ENCODE assay signal across 8 cellular contexts in genomic region chr19:45040059-45040767, GRCh38. TPM values are rescaled to one million over a fixed set of nuclear protein-coding genes. Genes with fewer than 3 reads are reported as not detected.
DNase-seq lines count a peak whose midpoint lies in the region; ATAC-seq and TF ChIP-seq lines count a peak whose summit lies in the region.

No MANE protein-coding gene starts in this region.

- peak overlapping the region; percentile 94 for H3K4me3 Mint-ChIP-seq in activated naive CD8-positive, alpha-beta T cell treated with anti-CD3 and anti-CD28 coated beads for 36 hours

- 73 to 82% methylated on average over 19 of the region's 19 CpGs for WGBS in heart right ventricle, 2 donors

- H3K27ac ChIP-seq in heart right ventricle (peak overlapping the region in 4 of 10 donors; percentile 93 to 99 (median 98)), lower lobe of right lung (peak overlapping the region; percentile 98), upper lobe of right lung (peak overlapping the region; percentile 98)

- TF ChIP-seq CTCF in heart right ventricle (IDR thresholded peaks at IDR 0.05) (no peak), lower lobe of right lung (IDR thresholded peaks at IDR 0.05) (no peak), upper lobe of right lung (IDR thresholded peaks at IDR 0.05) (no peak)

- no peaks in the 10 kb centered on the region for H3K27me3 Mint-ChIP-seq in activated naive CD8-positive, alpha-beta T cell treated with anti-CD3 and anti-CD28 coated beads for 36 hours

- H3K4me1 ChIP-seq in heart right ventricle: peaks cover 8 to 56% (median 37%) of the 10 kb centered on the region in 9 donors
- H3K4me1 ChIP-seq in lower lobe of right lung: peaks cover 45% of the 10 kb centered on the region
- H3K4me1 ChIP-seq in upper lobe of right lung: peaks cover 24% of the 10 kb centered on the region

- peaks cover 0 to 5% (median 0%) of the 10 kb centered on the region in 11 donors for H3K9me3 ChIP-seq in heart right ventricle
- no peaks in the 10 kb centered on the region for H3K9me3 ChIP-seq in lower lobe of right lung
- H3K9me3 ChIP-seq in upper lobe of right lung: no peaks in the 10 kb centered on the region

- no peaks in the 10 kb centered on the region for H3K9me3 Mint-ChIP-seq in activated naive CD8-positive, alpha-beta T cell treated with anti-CD3 and anti-CD28 coated beads for 36 hours

- DNase-seq in heart right ventricle (no peak), Right ventricle myocardium superior (no peak), lower lobe of right lung (no peak), upper lobe of right lung (no peak), cerebellar cortex (ENCODE audit: low spot score) (no peak), D341Med (ENCODE audit: low spot score) (no peak)
- DNase-seq in activated naive CD8-positive, alpha-beta T cell treated with anti-CD3 and anti-CD28 coated beads for 36 hours: no peak

- peaks cover 28% of the 10 kb centered on the region for H3K4me1 Mint-ChIP-seq in activated naive CD8-positive, alpha-beta T cell treated with anti-CD3 and anti-CD28 coated beads for 36 hours

- H3K4me3 ChIP-seq in heart right ventricle (peak overlapping the region in 9 of 10 donors; percentile 64 to 98 (median 89)), lower lobe of right lung (peak overlapping the region; percentile 98), upper lobe of right lung (peak overlapping the region; percentile 95)

- no peak for ATAC-seq in heart right ventricle
- no peak for ATAC-seq in Right ventricle myocardium superior (ENCODE audit: poor library complexity)
- ATAC-seq in lower lobe of right lung: peak; percentile 5 to 51
- peak; percentile 59 for ATAC-seq in upper lobe of right lung
- ATAC-seq in HG02840 (IDR thresholded peaks at IDR 0.05; ENCODE audit: low FRiP score, unreplicated experiment): no peak

- peak overlapping the region; percentile 40 for H3K27ac Mint-ChIP-seq in activated naive CD8-positive, alpha-beta T cell treated with anti-CD3 and anti-CD28 coated beads for 36 hours

- intact Hi-C loops in heart right ventricle (cut with DNase I) (no loop called here), Right ventricle myocardium superior (cut with DNase I) (no loop called here), lower lobe of right lung (cut with DNase I) (no loop called here), upper lobe of right lung (cut with DNase I) (no loop called here)

- no peaks in the 10 kb centered on the region for H3K27me3 ChIP-seq in heart right ventricle
- H3K27me3 ChIP-seq in lower lobe of right lung (ENCODE audit: low read depth): no peaks in the 10 kb centered on the region
- no peaks in the 10 kb centered on the region for H3K27me3 ChIP-seq in upper lobe of right lung

- H3K36me3 ChIP-seq in heart right ventricle: peaks cover 0 to 80% (median 40%) of the 10 kb centered on the region in 9 donors
- H3K36me3 ChIP-seq in lower lobe of right lung: peaks cover 70% of the 10 kb centered on the region
- peaks cover 60% of the 10 kb centered on the region for H3K36me3 ChIP-seq in upper lobe of right lung

- peaks cover 29% of the 10 kb centered on the region for H3K36me3 Mint-ChIP-seq in activated naive CD8-positive, alpha-beta T cell treated with anti-CD3 and anti-CD28 coated beads for 36 hours

RNA-seq across cellular contexts. Expression of gene CLASRP, which starts 1.4 kb away (rescaled TPM):
- 10 to 100 TPM; 24.0 to 50.4 (median 30.0) TPM for total RNA-seq in heart right ventricle
- polyA plus RNA-seq in heart right ventricle: 100 to 1,000 TPM in 1 of 2 donors, 10 to 100 TPM in 1; 26.9 to 142 TPM
- 31.7 TPM for total RNA-seq in Right ventricle myocardium superior
- total RNA-seq in activated naive CD8-positive, alpha-beta T cell treated with anti-CD3 and anti-CD28 coated beads for 36 hours: 10 to 100 TPM; 89.9 to 94.2 TPM
- 71.7 TPM for total RNA-seq in lower lobe of right lung
- total RNA-seq in upper lobe of right lung: 83.7 TPM

RNA-seq across cellular contexts. Expression of gene ZNF296, which starts 36.1 kb away (rescaled TPM):
- under 1 TPM in 5 of 10 donors, not detected in 5; 0.15 to 0.29 (median 0.21) TPM for total RNA-seq in heart right ventricle
- polyA plus RNA-seq in heart right ventricle: under 1 TPM; 0.22 to 0.95 TPM
- 0.32 TPM for total RNA-seq in Right ventricle myocardium superior
- 1 to 10 TPM; 5.4 to 6.3 TPM for total RNA-seq in activated naive CD8-positive, alpha-beta T cell treated with anti-CD3 and anti-CD28 coated beads for 36 hours
- total RNA-seq in lower lobe of right lung: 1.7 TPM
- 1.7 TPM for total RNA-seq in upper lobe of right lung

RNA-seq across cellular contexts. Expression of gene GEMIN7, which starts 38.8 kb away (rescaled TPM):
- total RNA-seq in heart right ventricle (10 to 100 TPM; 10.7 to 23.5 (median 13.0) TPM), Right ventricle myocardium superior (14.7 TPM), lower lobe of right lung (16.1 TPM), upper lobe of right lung (14.9 TPM)
- polyA plus RNA-seq in heart right ventricle: 10 to 100 TPM; 25.9 to 38.2 TPM
- total RNA-seq in activated naive CD8-positive, alpha-beta T cell treated with anti-CD3 and anti-CD28 coated beads for 36 hours: 10 to 100 TPM; 53.6 to 58.2 TPM

RNA-seq across cellular contexts. Expression of gene RELB, which starts 38.9 kb away (rescaled TPM):
- total RNA-seq in heart right ventricle (10 to 100 TPM in 1 of 10 donors, 1 to 10 TPM in 9; 1.3 to 19.3 (median 5.5) TPM), Right ventricle myocardium superior (2.9 TPM), lower lobe of right lung (12.2 TPM), upper lobe of right lung (17.5 TPM)
- polyA plus RNA-seq in heart right ventricle: 10 to 100 TPM in 1 of 2 donors, 1 to 10 TPM in 1; 1.4 to 13.0 TPM
- 10 to 100 TPM; 45.5 to 45.8 TPM for total RNA-seq in activated naive CD8-positive, alpha-beta T cell treated with anti-CD3 and anti-CD28 coated beads for 36 hours

RNA-seq across cellular contexts. Expression of gene PPP1R37, which starts 52.8 kb away (rescaled TPM):
- total RNA-seq in heart right ventricle (10 to 100 TPM; 12.5 to 19.2 (median 15.8) TPM), Right ventricle myocardium superior (13.7 TPM), lower lobe of right lung (29.1 TPM), upper lobe of right lung (31.1 TPM)
- polyA plus RNA-seq in heart right ventricle: 10 to 100 TPM; 20.9 to 38.3 TPM
- total RNA-seq in activated naive CD8-positive, alpha-beta T cell treated with anti-CD3 and anti-CD28 coated beads for 36 hours: 10 to 100 TPM; 13.3 to 15.3 TPM

Comparison
In these comparisons a context has a peak if more than half of its experiments do, and no peak if none do; other contexts are left out.
1. ATAC-seq: peak in lower lobe of right lung (2 of 2) and upper lobe of right lung (single experiment); none in heart right ventricle (0 of 8), Right ventricle myocardium superior (single experiment) and HG02840 (single experiment).
2. Peak in every context shown above with its lines, with median percentiles within 50 percentile points of each other: H3K4me3 ChIP-seq.